Comparison of ENCODE assay signal across 20 cellular contexts in the genomic region with DNA sequence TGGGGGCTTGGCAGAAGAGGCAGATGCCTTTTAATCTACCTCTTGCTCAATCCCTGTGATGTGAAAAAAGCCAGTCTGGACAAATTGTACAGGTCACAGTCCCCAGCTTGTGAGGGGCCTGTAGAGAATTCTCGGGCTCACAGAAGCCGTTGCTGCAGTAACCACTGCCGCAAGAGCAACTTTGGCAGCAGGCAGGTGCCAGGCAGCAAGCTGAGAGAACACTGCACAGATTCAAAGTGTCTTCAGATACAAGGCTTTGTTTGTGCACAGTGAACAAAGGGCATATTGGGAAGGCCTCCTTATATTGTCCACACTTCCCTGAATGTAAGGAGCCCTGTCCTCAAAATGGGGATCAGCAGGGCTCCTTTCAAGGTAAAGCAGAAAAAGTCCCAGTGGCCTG.
"Had no signal": no experiment of that assay in that cellular context is flagged by ENCODE, and none has a peak within 500 bp of the region (broad histone marks: within the 10 kb centered on the region; RNA-seq: fewer than 3 reads in every experiment).

No MANE protein-coding gene starts in this region.

- H3K4me1 Mint-ChIP-seq: WTC11 had no signal

- H3K4me3 ChIP-seq: colonic mucosa, esophagus squamous epithelium, mucosa of descending colon, psoas muscle, sigmoid colon, spleen, stomach, tibial artery had no signal

- H3K36me3 ChIP-seq: colonic mucosa had no signal

- H3K4me3 Mint-ChIP-seq: activated CD8-positive, alpha-beta T cell treated with anti-CD3 and anti-CD28 coated beads, Interleukin-2, amount 10 ng/mL, durations not matched to agents 7 days and 5 days; activated naive CD8-positive, alpha-beta T cell; activated T-cell treated with anti-CD3 and anti-CD28 coated beads, Interleukin-2, amount 50 U/mL, for 72 hours; naive thymus-derived CD4-positive, alpha-beta T cell; WTC11 had no signal

- H3K27me3 Mint-ChIP-seq: activated naive CD8-positive, alpha-beta T cell; naive thymus-derived CD4-positive, alpha-beta T cell had no signal

- H3K9me3 Mint-ChIP-seq: activated T-cell treated with anti-CD3 and anti-CD28 coated beads, Interleukin-2, amount 50 U/mL, for 72 hours; WTC11 had no signal

- H3K27ac Mint-ChIP-seq: activated CD8-positive, alpha-beta T cell treated with anti-CD3 and anti-CD28 coated beads, Interleukin-2, amount 10 ng/mL, durations not matched to agents 7 days and 5 days; activated naive CD8-positive, alpha-beta T cell; activated T-cell treated with anti-CD3 and anti-CD28 coated beads, Interleukin-2, amount 50 U/mL, for 72 hours; naive thymus-derived CD4-positive, alpha-beta T cell; WTC11 had no signal

- H3K9me3 ChIP-seq: colonic mucosa, esophagus squamous epithelium, mucosa of descending colon, neutrophil, psoas muscle, sigmoid colon, spleen, stomach, tibial artery had no signal

- H3K27me3 ChIP-seq: colonic mucosa, esophagus squamous epithelium, neutrophil, sigmoid colon, spleen, stomach, tibial artery had no signal

- H3K4me1 ChIP-seq: colonic mucosa, esophagus squamous epithelium, psoas muscle, sigmoid colon, spleen, stomach, tibial artery had no signal

- H3K27ac ChIP-seq: colonic mucosa, esophagus squamous epithelium, neutrophil, psoas muscle, sigmoid colon, spleen, stomach, tibial artery had no signal

- DNase-seq: activated CD4-positive, alpha-beta T cell treated with anti-CD3 and anti-CD28 coated beads for 48 hours; activated CD8-positive, alpha-beta memory T cell treated with anti-CD3 and anti-CD28 coated beads, Interleukin-2, amount 50 U/mL, for 48 hours; activated CD8-positive, alpha-beta T cell treated with anti-CD3 and anti-CD28 coated beads, Interleukin-2, amount 10 ng/mL, durations not matched to agents 7 days and 5 days; activated gamma-delta T cell treated with Interleukin-2 at 50 U/mL for 16 hours; activated T-cell treated with anti-CD3 and anti-CD28 coated beads, Interleukin-2, amount 50 U/mL, for 72 hours; aorta; colonic mucosa; esophagus squamous epithelium; mammary epithelial cell; mucosa of descending colon; naive thymus-derived CD4-positive, alpha-beta T cell; psoas muscle; sigmoid colon; spleen; stomach; T-helper 2 cell; tibial artery had no signal

- ATAC-seq: activated CD8-positive, alpha-beta T cell treated with anti-CD3 and anti-CD28 coated beads, Interleukin-2, amount 10 ng/mL, durations not matched to agents 7 days and 5 days; activated T-cell treated with anti-CD3 and anti-CD28 coated beads, Interleukin-2, amount 50 U/mL, for 72 hours; mucosa of descending colon; naive thymus-derived CD4-positive, alpha-beta T cell; psoas muscle; WTC11 had no signal
